ENCODE assay signal across 28 cellular contexts in the genomic region with DNA sequence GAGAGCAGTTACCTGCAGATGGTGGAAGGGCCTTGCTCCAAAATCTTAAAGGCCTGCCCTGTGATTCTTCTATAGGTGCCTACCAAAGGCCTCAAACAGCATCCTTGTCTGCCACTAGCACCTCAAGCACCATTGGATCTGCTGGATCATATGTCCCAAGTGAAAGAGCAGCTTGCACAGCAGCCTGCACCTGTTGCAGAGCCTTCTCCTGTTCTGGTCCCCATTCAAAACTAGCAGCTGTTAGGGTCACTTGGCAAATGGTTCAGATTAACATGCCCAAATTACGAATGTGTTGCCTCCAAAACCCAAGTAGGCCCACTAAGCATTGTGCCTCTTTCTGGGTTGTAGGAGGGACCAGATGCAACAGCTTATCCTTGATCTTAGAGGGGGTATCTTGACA.
"Had no signal": no experiment of that assay in that cellular context is flagged by ENCODE, and none has a peak within 500 bp of the region (broad histone marks: within the 10 kb centered on the region; RNA-seq: fewer than 3 reads in every experiment).

No MANE protein-coding gene starts in this region.

- H3K27ac ChIP-seq: colonic mucosa, coronary artery, dorsolateral prefrontal cortex, epithelial cell of prostate, esophagus muscularis mucosa, esophagus squamous epithelium, foreskin keratinocyte, gastrocnemius medialis, gastroesophageal sphincter, heart left ventricle, heart right ventricle had no signal

- H3K4me3 ChIP-seq: colonic mucosa, coronary artery, dorsolateral prefrontal cortex, esophagus muscularis mucosa, esophagus squamous epithelium, gastrocnemius medialis, gastroesophageal sphincter, heart left ventricle, heart right ventricle had no signal

- H3K27me3 Mint-ChIP-seq: dendritic cell treated with granulocyte-macrophage colony-stimulating factor and Interleukin-4, amounts not matched to agents 40 ng/mL and 50 ng/mL, for 4 days had no signal

- H3K27me3 ChIP-seq: colonic mucosa, dorsolateral prefrontal cortex, esophagus muscularis mucosa, esophagus squamous epithelium, foreskin keratinocyte, gastrocnemius medialis, gastroesophageal sphincter, heart left ventricle, heart right ventricle had no signal

- H3K4me1 ChIP-seq: colonic mucosa, esophagus muscularis mucosa, foreskin keratinocyte, gastrocnemius medialis, gastroesophageal sphincter, heart left ventricle had no signal

- H3K9me3 ChIP-seq: colonic mucosa, gastrocnemius medialis had no signal

- H3K4me3 Mint-ChIP-seq: dendritic cell treated with granulocyte-macrophage colony-stimulating factor and Interleukin-4, amounts not matched to agents 40 ng/mL and 50 ng/mL, for 4 days; effector memory CD8-positive, alpha-beta T cell; endodermal cell had no signal

- DNase-seq: colonic mucosa; cortex of kidney; dermis blood vessel endothelial cell; dorsolateral prefrontal cortex; effector CD4-positive, alpha-beta T cell; effector CD8-positive, alpha-beta T cell; effector memory CD4-positive, alpha-beta T cell; effector memory CD8-positive, alpha-beta T cell; endodermal cell; esophagus squamous epithelium; foreskin fibroblast; foreskin keratinocyte; foreskin melanocyte; gastrocnemius medialis; glutamatergic neuron; head of caudate nucleus; heart left ventricle; heart right ventricle had no signal

- H3K27ac Mint-ChIP-seq: dendritic cell treated with granulocyte-macrophage colony-stimulating factor and Interleukin-4, amounts not matched to agents 40 ng/mL and 50 ng/mL, for 4 days; effector memory CD8-positive, alpha-beta T cell; endodermal cell had no signal

- FAIRE-seq: colon, endometrium, endothelial cell of umbilical vein, frontal cortex had no signal

- H3K4me1 Mint-ChIP-seq: endodermal cell had no signal

- ATAC-seq: effector memory CD8-positive, alpha-beta T cell; esophagus mucosa; foreskin keratinocyte; gastrocnemius medialis; gastroesophageal sphincter; heart left ventricle; heart right ventricle had no signal

- H3K9me3 Mint-ChIP-seq: endodermal cell had no signal

- H3K36me3 ChIP-seq: colonic mucosa, esophagus muscularis mucosa, esophagus squamous epithelium, gastrocnemius medialis, gastroesophageal sphincter, heart left ventricle, heart right ventricle had no signal
